9 cellular contexts compared by ENCODE assay signal in genomic region chr13:113152894-113153809, GRCh38. TPM values are rescaled to one million over a fixed set of nuclear protein-coding genes. Genes with fewer than 3 reads are reported as not detected.
DNase-seq lines count a peak whose midpoint lies in the region; ATAC-seq, FAIRE-seq and TF ChIP-seq lines count a peak whose summit lies in the region.
"Had no signal": no experiment of that assay in that cellular context is flagged by ENCODE, and none has a peak within 500 bp of the region (broad histone marks: within the 10 kb centered on the region; RNA-seq: fewer than 3 reads in every experiment).

No MANE protein-coding gene starts in this region.

- no peaks in the 10 kb centered on the region for H3K27me3 ChIP-seq in pancreas

- peaks cover 0 to 7% (median 5%) of the 10 kb centered on the region in 3 donors for H3K4me1 ChIP-seq in pancreas

- DNase-seq in stimulated activated CD4-positive, alpha-beta T cell treated with anti-CD3 and anti-CD28 coated beads, Interleukin-15, amount 100 ng/mL, for 24 hours, result peak; percentile 30
- DNase-seq in stimulated activated CD4-positive, alpha-beta T cell treated with anti-CD3 and anti-CD28 coated beads, Interleukin-4, amount 100 ng/mL, for 4 hours, result no peak
- DNase-seq in HuH-7.5 (ENCODE audit: low spot score), result peak; percentile 66
- peak; percentile 38 to 46 for DNase-seq in activated T-cell treated with anti-CD3 and anti-CD28 coated beads, Interleukin-2, amount 50 U/mL, for 48 hours
- DNase-seq in head of caudate nucleus, result peak in 36 of 42 donors; percentile 9 to 67 (median 38)
- DNase-seq in pancreas, result peak; percentile 48 to 90 (median 74)
- no peak for DNase-seq in NCI-H2107 (lab: John Stamatoyannopoulos, UW)
- DNase-seq in cerebellar cortex (ENCODE audit: low spot score), result no peak

- H3K9me3 ChIP-seq in pancreas, result no peaks in the 10 kb centered on the region

- H3K4me3 ChIP-seq in pancreas, result peak overlapping the region; percentile 9 to 47 (median 26)

- intact Hi-C loops in head of caudate nucleus (cut with DNase I), result loop anchor here (5.0 kb wide), 1 partner anchor 116 kb away; no protein-coding TSS in a partner anchor
- intact Hi-C loops in pancreas (cut with DNase I), result no loop called here

- no peak for FAIRE-seq in pancreas (lab: Jason Lieb, UNC)

- peak; percentile 49 to 60 (median 54) for ATAC-seq in pancreas

- TF ChIP-seq CTCF in pancreas (IDR thresholded peaks at IDR 0.05), result no peak

- H3K36me3 ChIP-seq in pancreas, result no peaks in the 10 kb centered on the region

- peak overlapping the region; percentile 60 to 84 (median 72) for H3K27ac ChIP-seq in pancreas

- WGBS in pancreas, 2 donors, result 33 to 40% methylated on average over 62 of the region's 62 CpGs

RNA-seq across cellular contexts. Expression of gene PROZ, which starts 5.3 kb away (rescaled TPM):
- not detected for total RNA-seq in pancreas
- polyA plus RNA-seq in pancreas, result under 1 TPM in 1 of 2 donors, not detected in 1; 0.05 TPM
- total RNA-seq: glomerular endothelial cell had no signal

RNA-seq across cellular contexts. Expression of gene F10, which starts 30.6 kb away (rescaled TPM):
- total RNA-seq in pancreas, result 1 to 10 TPM; 1.1 to 6.7 (median 3.0) TPM
- polyA plus RNA-seq in pancreas, result 10 to 100 TPM; 13.7 to 59.4 TPM
- total RNA-seq: glomerular endothelial cell had no signal

RNA-seq across cellular contexts. Expression of gene F7, which starts 47.6 kb away (rescaled TPM):
- total RNA-seq in pancreas, result under 1 TPM in 4 of 6 donors, not detected in 2; 0.13 to 0.37 (median 0.21) TPM
- under 1 TPM; 0.19 to 0.96 TPM for polyA plus RNA-seq in pancreas
- total RNA-seq: glomerular endothelial cell had no signal

RNA-seq across cellular contexts. Expression of gene PCID2, which starts 55.3 kb away (rescaled TPM):
- total RNA-seq in pancreas, result 10 to 100 TPM; 17.3 to 23.4 (median 19.5) TPM
- 10 to 100 TPM; 21.6 to 33.9 TPM for polyA plus RNA-seq in pancreas

RNA-seq across cellular contexts. Expression of gene CUL4A, which starts 56.3 kb away (rescaled TPM):
- total RNA-seq in pancreas, result 10 to 100 TPM; 28.3 to 33.4 (median 29.7) TPM
- polyA plus RNA-seq in pancreas, result 10 to 100 TPM; 18.1 to 29.0 TPM

Comparison
In these comparisons a context has a peak if more than half of its experiments do, and no peak if none do; other contexts are left out.
1. DNase-seq: peak in stimulated activated CD4-positive, alpha-beta T cell treated with anti-CD3 and anti-CD28 coated beads, Interleukin-15, amount 100 ng/mL, for 24 hours (single experiment), HuH-7.5 (single experiment), activated T-cell treated with anti-CD3 and anti-CD28 coated beads, Interleukin-2, amount 50 U/mL, for 48 hours (2 of 2), head of caudate nucleus (36 of 42) and pancreas (6 of 6); none in stimulated activated CD4-positive, alpha-beta T cell treated with anti-CD3 and anti-CD28 coated beads, Interleukin-4, amount 100 ng/mL, for 4 hours (0 of 2), NCI-H2107 (single experiment) and cerebellar cortex (single experiment).